1 cellular context compared by ENCODE assay signal in the genomic region with DNA sequence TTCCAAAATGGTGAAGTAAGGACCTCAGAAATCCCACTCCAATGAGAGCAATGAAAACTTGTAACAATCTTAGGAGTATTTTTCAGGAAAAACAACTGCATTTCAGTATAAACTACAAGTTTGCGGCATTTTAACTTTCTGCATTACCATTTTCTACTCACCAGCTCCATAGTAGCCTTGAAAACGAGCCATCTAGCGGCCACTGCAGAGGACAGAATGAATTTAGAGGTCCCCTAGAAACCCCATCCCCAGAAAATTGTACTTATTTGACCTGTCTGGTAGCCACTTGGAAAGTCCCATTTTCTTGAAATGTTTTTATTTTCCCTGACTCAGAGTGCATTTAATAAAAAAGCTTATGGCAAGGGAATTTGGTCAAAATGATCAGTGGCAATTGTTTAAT.
TF ChIP-seq lines count a peak whose summit lies in the region.

No MANE protein-coding gene starts in this region.

TF ChIP-seq in H1, 55 proteins besides CTCF, POLR2A, EP300 and RAD21:
- no peak for TF ChIP-seq GABPA (IDR thresholded peaks at IDR 0.05; ENCODE audit: borderline replicate concordance, insufficient read depth, low read length)
- TF ChIP-seq TAF1 (IDR thresholded peaks at IDR 0.05; ENCODE audit: low read depth, low read length), result no peak
- TF ChIP-seq SUZ12 (IDR thresholded peaks at IDR 0.05; ENCODE audit: low read length), result no peak
- no peak for TF ChIP-seq PHF8 (conservative IDR thresholded peaks at IDR 0.05; ENCODE audit: low read depth, low read length)
- no peak for TF ChIP-seq E2F6 (IDR thresholded peaks at IDR 0.05)
- TF ChIP-seq CHD1 (IDR thresholded peaks at IDR 0.05; ENCODE audit: low read depth, low read length), result no peak
- TF ChIP-seq CEBPB (IDR thresholded peaks at IDR 0.05; ENCODE audit: low read depth, low read length), result no peak
- TF ChIP-seq RFX5 (IDR thresholded peaks at IDR 0.05; ENCODE audit: borderline replicate concordance, low read depth, low read length), result no peak
- TF ChIP-seq SIX5 (IDR thresholded peaks at IDR 0.05; ENCODE audit: low read depth, low read length), result no peak
TF ChIP-seq in H1: peak in this region for 0.
